In genomic region chr12:59827767-59828166, GRCh38 we compare ENCODE assay signal across 27 cellular contexts.
"Had no signal": no experiment of that assay in that cellular context is flagged by ENCODE, and none has a peak within 500 bp of the region (broad histone marks: within the 10 kb centered on the region; RNA-seq: fewer than 3 reads in every experiment).

No MANE protein-coding gene starts in this region.

- H3K9me3 Mint-ChIP-seq: effector memory CD8-positive, alpha-beta T cell; mesothelial cell of epicardium had no signal

- H3K4me3 ChIP-seq: colonic mucosa, esophagus squamous epithelium, gastrocnemius medialis, heart right ventricle, left lung, lower lobe of right lung, mucosa of descending colon had no signal

- ATAC-seq: effector memory CD8-positive, alpha-beta T cell; esophagus mucosa; gastrocnemius medialis; heart right ventricle; left cardiac atrium; left lung; left ventricle myocardium superior; lower lobe of right lung; mucosa of descending colon had no signal

- H3K4me3 Mint-ChIP-seq: dendritic cell treated with granulocyte-macrophage colony-stimulating factor and Interleukin-4, amounts not matched to agents 40 ng/mL and 50 ng/mL, for 4 days; effector memory CD8-positive, alpha-beta T cell; endodermal cell; mesothelial cell of epicardium; naive B cell had no signal

- H3K4me1 ChIP-seq: colonic mucosa, esophagus squamous epithelium, gastrocnemius medialis, heart right ventricle, left lung, lower lobe of right lung had no signal

- FAIRE-seq: endometrium, islet of Langerhans, keratinocyte had no signal

- H3K9me3 ChIP-seq: colonic mucosa, esophagus squamous epithelium, gastrocnemius medialis, left lung, lower lobe of right lung, mucosa of descending colon had no signal

- H3K36me3 Mint-ChIP-seq: mesothelial cell of epicardium, naive B cell had no signal

- DNase-seq: colonic mucosa; cortex of kidney; effector CD8-positive, alpha-beta T cell; effector memory CD8-positive, alpha-beta T cell; endodermal cell; erythroblast; esophagus squamous epithelium; foreskin melanocyte; gastrocnemius medialis; glutamatergic neuron; head of caudate nucleus; heart right ventricle; hippocampal formation; left cardiac atrium; left lung; left ventricle myocardium superior; lower lobe of right lung; mesenchymal stem cell; mucosa of descending colon; naive B cell had no signal

- H3K4me1 Mint-ChIP-seq: endodermal cell, naive B cell had no signal

- H3K27me3 Mint-ChIP-seq: dendritic cell treated with granulocyte-macrophage colony-stimulating factor and Interleukin-4, amounts not matched to agents 40 ng/mL and 50 ng/mL, for 4 days had no signal

- H3K27me3 ChIP-seq: colonic mucosa, esophagus squamous epithelium, gastrocnemius medialis, heart right ventricle, left lung had no signal

- H3K27ac ChIP-seq: colonic mucosa, epithelial cell of prostate, esophagus squamous epithelium, gastrocnemius medialis, heart right ventricle, left lung, lower lobe of right lung had no signal

- H3K27ac Mint-ChIP-seq: dendritic cell treated with granulocyte-macrophage colony-stimulating factor and Interleukin-4, amounts not matched to agents 40 ng/mL and 50 ng/mL, for 4 days; effector memory CD8-positive, alpha-beta T cell; endodermal cell; mesothelial cell of epicardium; naive B cell had no signal

- H3K36me3 ChIP-seq: colonic mucosa, esophagus squamous epithelium, gastrocnemius medialis, heart right ventricle, left lung, lower lobe of right lung had no signal
